Comparison of ENCODE assay signal across 11 cellular contexts in genomic region chr1:215114154-215114933, GRCh38. TPM values are rescaled to one million over a fixed set of nuclear protein-coding genes. Genes with fewer than 3 reads are reported as not detected.
DNase-seq lines count a peak whose midpoint lies in the region; ATAC-seq and TF ChIP-seq lines count a peak whose summit lies in the region.
"Had no signal": no experiment of that assay in that cellular context is flagged by ENCODE, and none has a peak within 500 bp of the region (broad histone marks: within the 10 kb centered on the region; RNA-seq: fewer than 3 reads in every experiment).

No MANE protein-coding gene starts in this region.

- DNase-seq in AG04449 (ENCODE audit: low read depth, low spot score) = peak; percentile 46
- DNase-seq in HFF-Myc (ENCODE audit: extremely low read depth, low read depth) = peak; percentile 56
- DNase-seq in glomerular endothelial cell (ENCODE audit: extremely low read depth, low read depth, low spot score) = peak; percentile 61
- no peak for DNase-seq in NCI-H510A treated with DMSO at 0.1 percent for 48 hours (lab: John Stamatoyannopoulos, UW)
- DNase-seq in activated naive CD4-positive, alpha-beta T cell treated with anti-CD3 and anti-CD28 coated beads, Interleukin-2, amount 10 ng/mL, durations not matched to agents 7 days and 5 days = no peak
- DNase-seq: CD4-positive, alpha-beta T cell; NCI-H1436 treated with DMSO at 0.1 percent for 48 hours had no signal

- TF ChIP-seq CTCF in AG04449 (IDR thresholded peaks at IDR 0.05; ENCODE audit: insufficient read depth, low read length, missing control alignments) = no peak
- TF ChIP-seq CTCF in HFF-Myc (IDR thresholded peaks at IDR 0.05; ENCODE audit: low read depth, low read length, missing control alignments) = no peak

- H3K4me1 Mint-ChIP-seq in activated naive CD4-positive, alpha-beta T cell treated with anti-CD3 and anti-CD28 coated beads, Interleukin-2, amount 10 ng/mL, durations not matched to agents 7 days and 5 days = no peaks in the 10 kb centered on the region
- H3K4me1 Mint-ChIP-seq: activated naive CD4-positive, alpha-beta T cell treated with anti-CD3 and anti-CD28 coated beads, Interleukin-2, amount 50 U/mL, for 24 hours had no signal

- ATAC-seq in SK-N-SH treated with all-trans-retinoic acid at 6 μM for 48 hours (peak; percentile 85), HG03521 (IDR thresholded peaks at IDR 0.05; ENCODE audit: unreplicated experiment) (no peak), HG03469 (IDR thresholded peaks at IDR 0.05; ENCODE audit: unreplicated experiment) (no peak)

- no peaks in the 10 kb centered on the region for H3K36me3 Mint-ChIP-seq in activated naive CD4-positive, alpha-beta T cell treated with anti-CD3 and anti-CD28 coated beads, Interleukin-2, amount 10 ng/mL, durations not matched to agents 7 days and 5 days
- H3K36me3 Mint-ChIP-seq: activated naive CD4-positive, alpha-beta T cell treated with anti-CD3 and anti-CD28 coated beads, Interleukin-2, amount 50 U/mL, for 24 hours had no signal

- no peak overlapping the region for H3K4me3 Mint-ChIP-seq in activated naive CD4-positive, alpha-beta T cell treated with anti-CD3 and anti-CD28 coated beads, Interleukin-2, amount 10 ng/mL, durations not matched to agents 7 days and 5 days
- H3K4me3 Mint-ChIP-seq: activated naive CD4-positive, alpha-beta T cell treated with anti-CD3 and anti-CD28 coated beads, Interleukin-2, amount 50 U/mL, for 24 hours; CD4-positive, alpha-beta T cell had no signal

- CTCF ChIA-PET in AG04449 (lab: Yijun Ruan, JAX) = interaction anchor here (1.4 kb wide), 1 partner anchor 11 kb away, joined by 4 read pairs; no protein-coding TSS in a partner anchor
- CTCF ChIA-PET in activated naive CD4-positive, alpha-beta T cell treated with anti-CD3 and anti-CD28 coated beads, Interleukin-2, amount 10 ng/mL, durations not matched to agents 7 days and 5 days (lab: Charles Lee) = no interaction called here

- H3K9me3 Mint-ChIP-seq in activated naive CD4-positive, alpha-beta T cell treated with anti-CD3 and anti-CD28 coated beads, Interleukin-2, amount 10 ng/mL, durations not matched to agents 7 days and 5 days = no peaks in the 10 kb centered on the region
- H3K9me3 Mint-ChIP-seq: activated naive CD4-positive, alpha-beta T cell treated with anti-CD3 and anti-CD28 coated beads, Interleukin-2, amount 50 U/mL, for 24 hours; CD4-positive, alpha-beta T cell had no signal

- POLR2A ChIA-PET in AG04449 (lab: Yijun Ruan, JAX) = interaction anchor here (1.2 kb wide), 1 partner anchor 409 kb away, joined by 6 read pairs; no protein-coding TSS in a partner anchor

- H3K4me3 ChIP-seq in AG04449 (ENCODE audit: low read depth, low read length) (no peak overlapping the region), HFF-Myc (replicated peaks; ENCODE audit: low read depth, low read length) (no peak overlapping the region)

- no peaks in the 10 kb centered on the region for H3K27me3 Mint-ChIP-seq in activated naive CD4-positive, alpha-beta T cell treated with anti-CD3 and anti-CD28 coated beads, Interleukin-2, amount 10 ng/mL, durations not matched to agents 7 days and 5 days

- no peak overlapping the region for H3K27ac Mint-ChIP-seq in activated naive CD4-positive, alpha-beta T cell treated with anti-CD3 and anti-CD28 coated beads, Interleukin-2, amount 10 ng/mL, durations not matched to agents 7 days and 5 days
- H3K27ac Mint-ChIP-seq: activated naive CD4-positive, alpha-beta T cell treated with anti-CD3 and anti-CD28 coated beads, Interleukin-2, amount 50 U/mL, for 24 hours; CD4-positive, alpha-beta T cell had no signal

TF ChIP-seq in SK-N-SH treated with all-trans-retinoic acid at 6 μM for 48 hours, 23 proteins besides CTCF, POLR2A, EP300 and RAD21:
- TF ChIP-seq ZC3H10 (CRISPR knock-in tag; IDR thresholded peaks at IDR 0.05) = peak; percentile 92; the same call in 1 of the 2 replicates
- TF ChIP-seq CSDC2 (CRISPR knock-in tag; IDR thresholded peaks at IDR 0.05) = no peak
- TF ChIP-seq TOX (CRISPR knock-in tag; IDR thresholded peaks at IDR 0.05; ENCODE audit: borderline replicate concordance) = peak; percentile 97
- TF ChIP-seq RARB (CRISPR knock-in tag; IDR thresholded peaks at IDR 0.05) = peak; percentile 87; the same call in 1 of the 2 replicates
TF ChIP-seq in SK-N-SH treated with all-trans-retinoic acid at 6 μM for 48 hours: peak in this region for 3.

RNA-seq across cellular contexts. Expression of gene KCNK2, which starts 31.8 kb away (rescaled TPM):
- 0.05 TPM in 1 of 2 replicates, not detected in the other for total RNA-seq in glomerular endothelial cell
- total RNA-seq: CD4-positive, alpha-beta T cell had no signal

Comparison
In these comparisons a context has a peak if more than half of its experiments do, and no peak if none do; other contexts are left out.
1. DNase-seq: peak in AG04449 (single experiment), HFF-Myc (single experiment) and glomerular endothelial cell (single experiment); none in NCI-H510A treated with DMSO at 0.1 percent for 48 hours (single experiment) and activated naive CD4-positive, alpha-beta T cell treated with anti-CD3 and anti-CD28 coated beads, Interleukin-2, amount 10 ng/mL, durations not matched to agents 7 days and 5 days (single experiment).